ENCODE assay signal across 16 cellular contexts in genomic region chr14:100849432-100849831, GRCh38. TPM values are rescaled to one million over a fixed set of nuclear protein-coding genes. Genes with fewer than 3 reads are reported as not detected.
DNase-seq lines count a peak whose midpoint lies in the region; ATAC-seq and TF ChIP-seq lines count a peak whose summit lies in the region.
"Had no signal": no experiment of that assay in that cellular context is flagged by ENCODE, and none has a peak within 500 bp of the region (broad histone marks: within the 10 kb centered on the region; RNA-seq: fewer than 3 reads in every experiment).

No MANE protein-coding gene starts in this region.

- peaks cover 0 to 15% (median 0%) of the 10 kb centered on the region in 4 donors for H3K4me1 ChIP-seq in tibial nerve

- H3K27me3 ChIP-seq in tibial nerve = no peaks in the 10 kb centered on the region

- H3K4me3 ChIP-seq in tibial nerve = no peak overlapping the region
- H3K4me3 ChIP-seq: HAP-1, SK-N-MC had no signal

- no peak overlapping the region for H3K27ac ChIP-seq in tibial nerve
- H3K27ac ChIP-seq: SK-N-MC had no signal

- TF ChIP-seq CTCF in tibial nerve (IDR thresholded peaks at IDR 0.05) = no peak

- no peak for TF ChIP-seq POLR2A in tibial nerve (IDR thresholded peaks at IDR 0.05)

- ATAC-seq in HG02981 (IDR thresholded peaks at IDR 0.05; ENCODE audit: unreplicated experiment) = no peak

- H3K36me3 ChIP-seq in tibial nerve = no peaks in the 10 kb centered on the region
- H3K36me3 ChIP-seq: HAP-1 had no signal

- DNase-seq in AG20443 (ENCODE audit: low spot score) (peak; percentile 28), H4 (ENCODE audit: low spot score) (peak; percentile 38), RPMI7951 (ENCODE audit: low read depth) (peak; percentile 44), kidney glomerular epithelial cell (lab: John Stamatoyannopoulos, UW) (peak; percentile 7), COLO668 (lab: John Stamatoyannopoulos, UW; ENCODE audit: unreplicated experiment) (no peak), tibial nerve (ENCODE audit: low spot score in 2 of 2) (no peak), NCI-H2081 treated with DMSO at 0.1 percent for 48 hours (lab: John Stamatoyannopoulos, UW) (no peak)
- DNase-seq: activated CD8-positive, alpha-beta memory T cell treated with anti-CD3 and anti-CD28 coated beads, Interleukin-2, amount 50 U/mL, for 4 hours; C1 segment of cervical spinal cord; GDM1; NCI-H2029; NCI-H774 had no signal

- no peak for TF ChIP-seq EP300 in tibial nerve (IDR thresholded peaks at IDR 0.05)

- no peaks in the 10 kb centered on the region for H3K9me3 ChIP-seq in tibial nerve
- H3K9me3 ChIP-seq: HAP-1 had no signal

- WGBS in tibial nerve, 2 donors = 41 to 42% methylated on average over 5 of the region's 5 CpGs

RNA-seq across cellular contexts. Expression of gene MEG3, which starts 23.5 kb away (rescaled TPM):
- not detected in 2 replicates for total RNA-seq in H4 (2014; rRNA removed; shearing (Covaris generic))
- total RNA-seq in RPMI7951 (2014; rRNA removed; shearing (Covaris generic)) = 0.72 TPM in 1 of 2 replicates, not detected in the other
- 100 to 1,000 TPM; 101 to 177 (median 167) TPM for total RNA-seq in tibial nerve

RNA-seq across cellular contexts. Expression of gene RTL1, which starts 54.1 kb away (rescaled TPM):
- 0.58 TPM in 1 of 2 replicates, not detected in the other for total RNA-seq in H4 (2014; rRNA removed; shearing (Covaris generic))
- total RNA-seq in RPMI7951 (2014; rRNA removed; shearing (Covaris generic)) = not detected in 2 replicates
- not detected for total RNA-seq in tibial nerve
- total RNA-seq: mononuclear cell had no signal

Comparison
In these comparisons a context has a peak if more than half of its experiments do, and no peak if none do; other contexts are left out.
1. DNase-seq: peak in AG20443 (single experiment), H4 (single experiment), RPMI7951 (single experiment) and kidney glomerular epithelial cell (single experiment); none in COLO668 (single experiment), tibial nerve (0 of 2) and NCI-H2081 treated with DMSO at 0.1 percent for 48 hours (single experiment).
2. RNA of gene MEG3, which starts 23.5 kb away (total RNA-seq): 101 to 177 TPM in tibial nerve; 0.72 TPM in RPMI7951 and not detected in H4; every median in the first group is over 10 times any median in the second.